In the genomic region with DNA sequence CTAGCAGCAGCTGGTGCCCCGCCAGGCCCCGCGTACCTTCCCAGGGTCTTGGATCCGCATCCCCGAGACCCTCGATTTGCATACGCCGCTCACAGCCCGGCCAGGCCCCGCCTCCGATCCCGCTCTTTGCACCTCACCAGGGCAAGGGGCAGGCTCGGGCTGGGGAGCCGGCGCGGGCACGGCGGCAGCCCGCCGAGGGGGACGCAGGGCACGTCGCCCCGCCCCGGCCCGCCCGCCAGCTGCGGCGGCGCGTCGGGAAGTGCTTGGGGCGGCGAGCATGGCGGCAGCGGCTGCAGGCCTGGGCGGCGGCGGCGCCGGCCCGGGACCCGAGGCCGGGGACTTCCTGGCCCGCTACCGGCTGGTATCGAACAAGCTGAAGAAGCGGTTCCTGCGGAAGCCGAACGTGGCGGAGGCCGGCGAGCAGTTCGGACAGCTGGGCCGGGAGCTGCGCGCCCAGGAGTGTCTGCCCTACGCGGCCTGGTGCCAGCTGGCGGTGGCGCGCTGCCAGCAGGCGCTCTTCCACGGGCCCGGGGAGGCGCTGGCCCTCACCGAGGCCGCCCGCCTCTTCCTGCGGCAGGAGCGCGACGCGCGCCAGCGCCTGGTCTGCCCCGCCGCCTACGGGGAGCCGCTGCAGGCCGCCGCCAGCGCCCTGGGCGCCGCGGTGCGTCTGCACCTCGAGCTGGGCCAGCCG, we compare ENCODE assay signal across 12 cellular contexts. TPM values are rescaled to one million over a fixed set of nuclear protein-coding genes. Genes with fewer than 3 reads are reported as not detected.
DNase-seq lines count a peak whose midpoint lies in the region; ATAC-seq and TF ChIP-seq lines count a peak whose summit lies in the region.
"Not testable (repeated sequence)": the region's sequence is repeated elsewhere in the genome, so short reads cannot be mapped to it uniquely, and the experiment has no call there.
"Had no signal": no experiment of that assay in that cellular context is flagged by ENCODE, and none has a peak within 500 bp of the region (broad histone marks: within the 10 kb centered on the region; RNA-seq: fewer than 3 reads in every experiment).

A gene (plus strand): TSS at position 258 of the 691 bp plus-strand sequence. CDS start 20 bp downstream, at position 278.

- H3K4me3 Mint-ChIP-seq in activated T-helper 17 cell treated with anti-CD3 and anti-CD28 coated beads, Interleukin-2, amount 50 U/mL, for 72 hours = not testable (repeated sequence)

- H3K4me1 ChIP-seq in right lobe of liver, upper lobe of right lung: not testable (repeated sequence)

- not testable (repeated sequence) for H3K9me3 ChIP-seq in right lobe of liver, upper lobe of right lung

- not testable (repeated sequence) for H3K4me3 ChIP-seq in right lobe of liver, upper lobe of right lung

- not testable (repeated sequence) for H3K27ac Mint-ChIP-seq in activated T-helper 17 cell treated with anti-CD3 and anti-CD28 coated beads, Interleukin-2, amount 50 U/mL, for 72 hours

- peak; percentile 60 for ATAC-seq in GM18520 (IDR thresholded peaks at IDR 0.05; ENCODE audit: unreplicated experiment)
- ATAC-seq in GM19463 (IDR thresholded peaks at IDR 0.05; ENCODE audit: unreplicated experiment) = peak; percentile 74
- peak; percentile 70 for ATAC-seq in HG02571 (IDR thresholded peaks at IDR 0.05; ENCODE audit: unreplicated experiment)
- ATAC-seq in HG03060 (IDR thresholded peaks at IDR 0.05; ENCODE audit: low read depth, unreplicated experiment) = peak; percentile 50
- peak; percentile 63 for ATAC-seq in HG03520 (IDR thresholded peaks at IDR 0.05; ENCODE audit: unreplicated experiment)
- ATAC-seq in activated T-helper 17 cell treated with anti-CD3 and anti-CD28 coated beads, Interleukin-2, amount 50 U/mL, for 72 hours (replicated peaks) = peak; percentile 79
- peak; percentile 85 to 89 (median 89) for ATAC-seq in right lobe of liver
- peak; percentile 91 for ATAC-seq in upper lobe of right lung

- TF ChIP-seq POLR2A in right lobe of liver (IDR thresholded peaks at IDR 0.05) = not testable (repeated sequence)

- H3K4me1 Mint-ChIP-seq in activated T-helper 17 cell treated with anti-CD3 and anti-CD28 coated beads, Interleukin-2, amount 50 U/mL, for 72 hours = not testable (repeated sequence)

- H3K27ac ChIP-seq in right lobe of liver, upper lobe of right lung: not testable (repeated sequence)

- H3K27me3 ChIP-seq in right lobe of liver, upper lobe of right lung: not testable (repeated sequence)

- intact Hi-C loops in right lobe of liver (cut with DNase I); upper lobe of right lung (cut with DNase I): not testable (repeated sequence)

- not testable (repeated sequence) for DNase-seq in right lobe of liver, upper lobe of right lung

- TF ChIP-seq CTCF in right lobe of liver (IDR thresholded peaks at IDR 0.05); upper lobe of right lung (IDR thresholded peaks at IDR 0.05): not testable (repeated sequence)

- H3K36me3 ChIP-seq in right lobe of liver, upper lobe of right lung: not testable (repeated sequence)

- H3K9me3 Mint-ChIP-seq in activated T-helper 17 cell treated with anti-CD3 and anti-CD28 coated beads, Interleukin-2, amount 50 U/mL, for 72 hours = not testable (repeated sequence)

- no CpG with 5 or more reads among the region's 90 CpGs for WGBS in right lobe of liver (ENCODE audit: insufficient coverage, low coverage, low lambda C conversion rate, missing lambda C conversion rate)

- not testable (repeated sequence) for H3K27me3 Mint-ChIP-seq in activated T-helper 17 cell treated with anti-CD3 and anti-CD28 coated beads, Interleukin-2, amount 50 U/mL, for 72 hours

- not testable (repeated sequence) for H3K36me3 Mint-ChIP-seq in activated T-helper 17 cell treated with anti-CD3 and anti-CD28 coated beads, Interleukin-2, amount 50 U/mL, for 72 hours (ENCODE audit: low read depth)

RNA-seq across cellular contexts. Expression of the gene that starts here (rescaled TPM):
- total RNA-seq in activated T-helper 17 cell treated with anti-CD3 and anti-CD28 coated beads, Interleukin-2, amount 50 U/mL, for 72 hours = not detected
- total RNA-seq in right lobe of liver (not detected), upper lobe of right lung (not detected)
- total RNA-seq: dermis microvascular lymphatic vessel endothelial cell, esophagus squamous epithelium, hepatocyte, progenitor cell of endocrine pancreas had no signal

Comparison
In these comparisons a context has a peak if more than half of its experiments do, and no peak if none do; other contexts are left out.
1. Peak in ATAC-seq in activated T-helper 17 cell treated with anti-CD3 and anti-CD28 coated beads, Interleukin-2, amount 50 U/mL, for 72 hours; RNA of the gene not detected or under 1 TPM.
2. Peak in ATAC-seq in right lobe of liver; RNA of the gene not detected or under 1 TPM.
3. Peak in ATAC-seq in upper lobe of right lung; RNA of the gene not detected or under 1 TPM.